In the genomic region with DNA sequence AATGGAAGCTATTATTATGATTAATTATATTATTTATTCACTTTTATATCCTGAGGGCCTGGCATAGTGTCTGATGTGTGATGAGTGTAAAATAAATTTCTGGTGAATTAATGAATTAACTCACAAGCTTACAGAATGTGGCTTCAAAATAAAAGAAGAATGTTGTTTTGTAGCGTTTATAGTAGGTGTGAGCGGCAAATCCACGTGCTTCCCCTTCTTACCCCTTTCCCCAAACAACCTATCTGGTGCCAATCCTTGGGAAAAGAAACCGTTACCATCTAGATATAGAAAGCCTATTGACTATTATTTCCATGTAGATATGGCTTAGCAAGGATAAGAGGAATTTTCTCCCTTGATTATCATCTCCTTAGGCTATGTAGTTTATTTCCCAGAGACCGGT, we compare ENCODE assay signal across 19 cellular contexts.
DNase-seq lines count a peak whose midpoint lies in the region; ATAC-seq and TF ChIP-seq lines count a peak whose summit lies in the region.
"Had no signal": no experiment of that assay in that cellular context is flagged by ENCODE, and none has a peak within 500 bp of the region (broad histone marks: within the 10 kb centered on the region; RNA-seq: fewer than 3 reads in every experiment).

No MANE protein-coding gene starts in this region.

- H3K27me3 ChIP-seq in cardiac muscle cell (no peaks in the 10 kb centered on the region), neutrophil (no peaks in the 10 kb centered on the region), uterus (no peaks in the 10 kb centered on the region)
- H3K27me3 ChIP-seq: BLaER1 had no signal

- TF ChIP-seq CTCF in cardiac muscle cell (IDR thresholded peaks at IDR 0.05; ENCODE audit: low read depth, low read length), result no peak
- no peak for TF ChIP-seq CTCF in neutrophil (IDR thresholded peaks at IDR 0.05)
- no peak for TF ChIP-seq CTCF in uterus (IDR thresholded peaks at IDR 0.05)

- no peaks in the 10 kb centered on the region for H3K36me3 Mint-ChIP-seq in stimulated activated naive B cell treated with anti-CD40 and anti-IgM and Interleukin-4, amounts not matched to agents 10 μg/mL and 1 μg/mL and 100 μg/mL, for 72 hours
- H3K36me3 Mint-ChIP-seq: CD4-positive, alpha-beta memory T cell had no signal

- TF ChIP-seq POLR2A in uterus (IDR thresholded peaks at IDR 0.05), result no peak

- ATAC-seq in Right ventricle myocardium superior (ENCODE audit: poor library complexity) (no peak), HG03095 (IDR thresholded peaks at IDR 0.05; ENCODE audit: unreplicated experiment) (no peak)
- no peak for ATAC-seq in stimulated activated naive B cell treated with anti-CD40 and anti-IgM and Interleukin-4, amounts not matched to agents 10 μg/mL and 1 μg/mL and 100 μg/mL, for 72 hours (replicated peaks)
- ATAC-seq: HCT116, HepG2 had no signal

- H3K9me3 ChIP-seq in cardiac muscle cell (ENCODE audit: low read depth) (no peaks in the 10 kb centered on the region), neutrophil (no peaks in the 10 kb centered on the region), uterus (no peaks in the 10 kb centered on the region)
- H3K9me3 ChIP-seq: BLaER1 had no signal

- no peaks in the 10 kb centered on the region for H3K4me1 Mint-ChIP-seq in stimulated activated naive B cell treated with anti-CD40 and anti-IgM and Interleukin-4, amounts not matched to agents 10 μg/mL and 1 μg/mL and 100 μg/mL, for 72 hours

- intact Hi-C loops in Right ventricle myocardium superior (cut with DNase I), result loop anchor here (10.0 kb wide), 1 partner anchor 144 kb away; a partner anchor contains a TSS
- intact Hi-C loops in uterus (cut with DNase I; ENCODE audit: low total_unique reads), result no loop called here

- H3K9me3 Mint-ChIP-seq in stimulated activated naive B cell treated with anti-CD40 and anti-IgM and Interleukin-4, amounts not matched to agents 10 μg/mL and 1 μg/mL and 100 μg/mL, for 72 hours, result no peaks in the 10 kb centered on the region
- H3K9me3 Mint-ChIP-seq: CD4-positive, alpha-beta memory T cell; HFFc6 had no signal

- H3K36me3 ChIP-seq in cardiac muscle cell, result no peaks in the 10 kb centered on the region
- H3K36me3 ChIP-seq in neutrophil, result no peaks in the 10 kb centered on the region
- no peaks in the 10 kb centered on the region for H3K36me3 ChIP-seq in uterus
- H3K36me3 ChIP-seq: BLaER1 had no signal

- peaks cover 17% of the 10 kb centered on the region for H3K4me1 ChIP-seq in cardiac muscle cell (ENCODE audit: low read depth)
- peaks cover 24 to 38% of the 10 kb centered on the region in 2 experiments for H3K4me1 ChIP-seq in neutrophil (ENCODE audit: control insufficient read depth in 1 of 2, insufficient read depth in 1 of 2, low read depth in 1 of 2, low read length in 1 of 2)
- peaks cover 0 to 5% of the 10 kb centered on the region in 2 donors for H3K4me1 ChIP-seq in uterus
- H3K4me1 ChIP-seq: BLaER1 had no signal

- H3K27ac ChIP-seq in cardiac muscle cell (peak overlapping the region; percentile 83), neutrophil (peak overlapping the region; percentile 69), uterus (peak overlapping the region; percentile 53 to 68)
- H3K27ac ChIP-seq: BLaER1 had no signal

- DNase-seq in cardiac muscle cell (ENCODE audit: low read depth in 1 of 2, low spot score in 1 of 2), result no peak
- DNase-seq in Right ventricle myocardium superior, result no peak
- no peak for DNase-seq in uterus
- no peak for DNase-seq in GM03348 (ENCODE audit: low spot score)
- DNase-seq in stimulated activated naive B cell treated with anti-CD40 and anti-IgM and Interleukin-4, amounts not matched to agents 10 μg/mL and 1 μg/mL and 100 μg/mL, for 72 hours, result no peak
- DNase-seq: 8988T; CD4-positive, alpha-beta memory T cell; DMS153; DMS79; GDM1; GOT3; H7 had no signal

- no peak overlapping the region for H3K4me3 Mint-ChIP-seq in stimulated activated naive B cell treated with anti-CD40 and anti-IgM and Interleukin-4, amounts not matched to agents 10 μg/mL and 1 μg/mL and 100 μg/mL, for 72 hours
- H3K4me3 Mint-ChIP-seq: CD14-positive monocyte; CD4-positive, alpha-beta memory T cell; HFFc6 had no signal

- H3K4me3 ChIP-seq in cardiac muscle cell, result no peak overlapping the region
- no peak overlapping the region for H3K4me3 ChIP-seq in neutrophil (ENCODE audit: low read depth in 1 of 2, low read length in 1 of 2)
- H3K4me3 ChIP-seq in uterus, result no peak overlapping the region
- H3K4me3 ChIP-seq: BLaER1 had no signal

- no peak overlapping the region for H3K27ac Mint-ChIP-seq in stimulated activated naive B cell treated with anti-CD40 and anti-IgM and Interleukin-4, amounts not matched to agents 10 μg/mL and 1 μg/mL and 100 μg/mL, for 72 hours
- H3K27ac Mint-ChIP-seq: CD4-positive, alpha-beta memory T cell had no signal

- peaks cover 0 to under 1% of the 10 kb centered on the region in 2 donors for H3K27me3 Mint-ChIP-seq in stimulated activated naive B cell treated with anti-CD40 and anti-IgM and Interleukin-4, amounts not matched to agents 10 μg/mL and 1 μg/mL and 100 μg/mL, for 72 hours
